8 cellular contexts compared by ENCODE assay signal in the genomic region with DNA sequence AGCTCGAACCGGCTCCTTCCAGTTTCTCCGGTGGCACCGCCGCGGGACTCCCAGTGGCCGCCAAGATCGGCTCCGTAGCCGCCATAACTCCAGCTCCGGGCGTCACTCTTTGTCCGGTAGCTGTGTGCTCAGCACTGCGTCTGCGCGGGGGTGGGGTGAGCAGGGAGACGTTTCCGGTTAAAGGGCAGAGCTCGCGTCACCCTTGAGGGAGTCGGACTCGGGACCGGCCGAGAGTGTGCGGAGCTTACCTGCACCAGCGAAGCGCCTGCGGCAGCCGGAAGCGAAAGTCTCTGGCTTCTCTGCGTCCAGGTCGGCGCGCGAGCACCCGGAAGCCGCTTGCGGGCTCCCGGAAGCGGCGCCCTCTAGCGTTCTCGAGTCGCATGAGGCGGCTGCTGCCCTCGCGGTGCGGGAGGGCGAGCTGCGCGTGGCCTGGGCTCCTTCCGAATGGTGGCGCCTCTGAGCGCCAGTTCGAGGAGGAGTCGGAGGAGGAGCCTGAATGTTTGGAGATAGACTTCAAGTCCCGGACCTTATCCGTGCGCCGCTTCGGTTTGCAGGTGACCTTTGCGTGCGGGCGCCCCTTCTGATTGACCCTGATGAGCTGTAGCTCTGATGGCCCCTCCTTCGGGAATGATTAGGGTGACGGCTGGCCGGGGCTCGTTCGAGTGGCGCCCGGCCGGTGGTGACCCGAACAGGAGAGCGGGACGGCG. TPM values are rescaled to one million over a fixed set of nuclear protein-coding genes. Genes with fewer than 3 reads are reported as not detected.
DNase-seq lines count a peak whose midpoint lies in the region; ATAC-seq and TF ChIP-seq lines count a peak whose summit lies in the region.

A gene (minus strand): TSS at position 303 of the 707 bp plus-strand sequence. CDS start 218 bp downstream, at position 85.

- peak within 1 kb of the TSS; percentile 100 for H3K27ac ChIP-seq in 22Rv1
- peak within 1 kb of the TSS; percentile 99 for H3K27ac ChIP-seq in hepatocyte

- peak; percentile 89 for ATAC-seq in GM18511 (IDR thresholded peaks at IDR 0.05; ENCODE audit: unreplicated experiment)
- ATAC-seq in HG03039 (IDR thresholded peaks at IDR 0.05; ENCODE audit: unreplicated experiment), result peak; percentile 84

- H3K36me3 ChIP-seq in hepatocyte (replicated peaks; ENCODE audit: insufficient read depth, low read depth), result no peaks in the 10 kb centered on the region

- DNase-seq in NCI-H2081 (lab: John Stamatoyannopoulos, UW) (peak; percentile 97), T1000 (lab: John Stamatoyannopoulos, UW) (peak; percentile 96), astrocyte of the hippocampus (ENCODE audit: low read depth, low spot score) (peak; percentile 99), hepatocyte (ENCODE audit: low spot score) (peak; percentile 99), retina (peak; percentile 99)

- H3K79me2 ChIP-seq in hepatocyte, result peaks cover 38% of the 10 kb centered on the region

- H3K9me2 ChIP-seq in hepatocyte (replicated peaks; ENCODE audit: insufficient read depth), result no peaks in the 10 kb centered on the region

- no peaks in the 10 kb centered on the region for H3K9me3 ChIP-seq in hepatocyte (ENCODE audit: low read depth)

- H3K4me2 ChIP-seq in hepatocyte, result peak within 1 kb of the TSS; percentile 89

- peak within 1 kb of the TSS; percentile 75 for H2AFZ ChIP-seq in hepatocyte

- TF ChIP-seq CTCF in 22Rv1 (IDR thresholded peaks at IDR 0.05), result peak; percentile 99
- TF ChIP-seq CTCF in hepatocyte (IDR thresholded peaks at IDR 0.05; ENCODE audit: poor library complexity), result peak; percentile 100

- H3K4me1 ChIP-seq in hepatocyte (ENCODE audit: insufficient read depth), result peaks cover 17% of the 10 kb centered on the region

- H3K27me3 ChIP-seq in hepatocyte, result no peaks in the 10 kb centered on the region

- H4K20me1 ChIP-seq in hepatocyte (ENCODE audit: insufficient read depth, poor library complexity, severe bottlenecking), result no peaks in the 10 kb centered on the region

- peak within 1 kb of the TSS; percentile 84 for H3K4me3 ChIP-seq in hepatocyte

- under 1% methylated on average over 76 of the region's 76 CpGs for WGBS in hepatocyte (ENCODE audit: low lambda C conversion rate, missing lambda C conversion rate)

RNA-seq across cellular contexts. Expression of the gene that starts here (rescaled TPM):
- total RNA-seq in hepatocyte, result 45.7 and 58.0 TPM in 2 replicates
- 177 and 183 TPM in 2 replicates for polyA plus RNA-seq in hepatocyte

Comparison
In these comparisons a context has a peak if more than half of its experiments do, and no peak if none do; other contexts are left out.
1. Peak in every context shown above with its lines: DNase-seq, ATAC-seq, H3K4me3 ChIP-seq and H3K27ac ChIP-seq.